8 cellular contexts compared by ENCODE assay signal in the genomic region with DNA sequence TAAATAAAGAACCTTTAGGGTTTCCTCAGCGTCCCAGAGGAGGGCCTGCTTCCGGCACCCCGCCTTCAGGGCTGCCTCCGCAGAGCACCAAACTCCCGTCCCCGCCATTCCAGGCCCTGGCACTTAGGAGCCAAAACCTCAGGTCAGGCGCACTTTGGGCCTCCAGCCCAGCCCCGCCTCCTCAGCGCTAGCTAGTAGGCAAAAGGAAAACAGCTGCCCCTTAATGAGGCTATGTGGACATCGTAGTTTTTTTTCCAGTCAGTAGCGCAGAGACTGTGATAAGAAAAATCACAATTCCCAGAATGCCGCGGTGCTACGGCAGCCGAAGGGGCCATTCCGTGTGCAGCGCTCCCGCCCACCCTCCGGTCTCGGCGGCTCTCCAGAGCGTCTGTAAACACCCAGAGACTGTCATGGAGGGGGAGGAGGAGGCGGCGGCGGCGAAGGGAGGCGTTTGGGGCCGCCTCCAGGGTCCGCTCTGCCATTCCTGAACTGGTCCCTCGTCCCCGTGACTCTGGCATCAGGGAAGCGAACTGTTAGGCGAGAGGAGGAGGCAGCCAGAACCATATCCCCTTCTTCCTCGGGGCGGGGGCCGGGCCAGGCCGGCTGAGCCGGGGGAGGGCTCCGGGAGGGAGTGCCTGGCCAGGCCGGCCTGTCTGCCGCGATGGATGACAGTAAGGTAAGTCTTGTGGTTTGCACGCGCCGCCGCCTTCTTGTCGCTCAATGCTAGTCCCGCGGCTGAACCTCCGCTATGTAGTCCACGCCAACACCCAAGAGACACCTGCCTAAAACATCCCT. TPM values are rescaled to one million over a fixed set of nuclear protein-coding genes. Genes with fewer than 3 reads are reported as not detected.
DNase-seq lines count a peak whose midpoint lies in the region; ATAC-seq, FAIRE-seq and TF ChIP-seq lines count a peak whose summit lies in the region.

A gene with protein sequence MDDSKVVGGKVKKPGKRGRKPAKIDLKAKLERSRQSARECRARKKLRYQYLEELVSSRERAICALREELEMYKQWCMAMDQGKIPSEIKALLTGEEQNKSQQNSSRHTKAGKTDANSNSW (plus strand): TSS at position 365 of the 795 bp plus-strand sequence. CDS start 297 bp downstream, at position 662.

- H3K4me2 ChIP-seq in OCI-LY1 (ENCODE audit: low read length), result peak within 1 kb of the TSS; percentile 63
- peak within 1 kb of the TSS; percentile 93 for H3K4me2 ChIP-seq in endothelial cell of umbilical vein (ENCODE audit: insufficient read depth, low read length)

- POLR2A ChIA-PET in endothelial cell of umbilical vein (lab: Charles Lee), result no interaction called here

- dilution Hi-C loops in endothelial cell of umbilical vein (cut with MboI; ENCODE audit: extremely low pct_ligation_motif_present, low sequenced_read_pairs), result no loop called here

- no peaks in the 10 kb centered on the region for H3K27me3 ChIP-seq in HUES48 (ENCODE audit: control insufficient read depth, insufficient read depth, low read length)
- no peaks in the 10 kb centered on the region for H3K27me3 ChIP-seq in OCI-LY1 (ENCODE audit: insufficient read depth, low read length)
- H3K27me3 ChIP-seq in endothelial cell of umbilical vein (ENCODE audit: control insufficient read depth in 2 of 2, insufficient read depth in 2 of 2, low read length in 2 of 2), result no peaks in the 10 kb centered on the region

- in situ Hi-C loops in Caki2 (cut with HindIII; ENCODE audit: low pct_unique_long_range_greater_than_20kb, low sequenced_read_pairs), result no loop called here

- H3K27ac ChIP-seq in HUES48 (ENCODE audit: low read depth, low read length) (peak within 1 kb of the TSS; percentile 94), OCI-LY1 (ENCODE audit: low read depth, low read length, poor library complexity, severe bottlenecking) (peak within 1 kb of the TSS; percentile 73), endothelial cell of umbilical vein (ENCODE audit: insufficient read depth, low read depth, low read length) (peak within 1 kb of the TSS; percentile 81)

- peaks cover 9% of the 10 kb centered on the region for H3K4me1 ChIP-seq in HUES48 (ENCODE audit: control insufficient read depth, insufficient read depth, low read length)
- H3K4me1 ChIP-seq in OCI-LY1 (ENCODE audit: insufficient read depth, low read length, severe bottlenecking), result peaks cover 24% of the 10 kb centered on the region
- H3K4me1 ChIP-seq in endothelial cell of umbilical vein (ENCODE audit: control insufficient read depth, extremely low read depth, insufficient read depth, low read length), result peaks cover 5% of the 10 kb centered on the region

- FAIRE-seq in endothelial cell of umbilical vein (lab: Jason Lieb, UNC), result peak; percentile 88

- peak within 1 kb of the TSS; percentile 97 for H3K4me3 ChIP-seq in HUES48 (ENCODE audit: low read depth, low read length)
- peak within 1 kb of the TSS; percentile 66 for H3K4me3 ChIP-seq in OCI-LY1 (ENCODE audit: low read depth, low read length, poor library complexity, severe bottlenecking)
- H3K4me3 ChIP-seq in endothelial cell of umbilical vein (replicated peaks in 1 of 3; ENCODE audit: insufficient read depth in 1 of 3, low read depth in 1 of 3, low read length in 3 of 3), result peak within 1 kb of the TSS; percentile 75 to 86 (median 84)

- no peaks in the 10 kb centered on the region for H3K9me3 ChIP-seq in HUES48 (ENCODE audit: control insufficient read depth, insufficient read depth, low read length)
- no peaks in the 10 kb centered on the region for H3K9me3 ChIP-seq in OCI-LY1 (ENCODE audit: low read length)
- H3K9me3 ChIP-seq in endothelial cell of umbilical vein (replicated peaks; ENCODE audit: control insufficient read depth, insufficient read depth, low read length), result no peaks in the 10 kb centered on the region

- H3K9ac ChIP-seq in HUES48 (ENCODE audit: low read depth, low read length) (peak within 1 kb of the TSS; percentile 62), OCI-LY1 (ENCODE audit: low read length) (peak within 1 kb of the TSS; percentile 66), endothelial cell of umbilical vein (replicated peaks; ENCODE audit: extremely low read depth, insufficient read depth, low read length) (peak within 1 kb of the TSS; percentile 84)

- peak; percentile 20 for TF ChIP-seq POLR2A in endothelial cell of umbilical vein (IDR thresholded peaks at IDR 0.05; ENCODE audit: low read depth, low read length)

- no peaks in the 10 kb centered on the region for H4K20me1 ChIP-seq in OCI-LY1 (ENCODE audit: insufficient read depth, low read length)
- no peaks in the 10 kb centered on the region for H4K20me1 ChIP-seq in endothelial cell of umbilical vein (replicated peaks; ENCODE audit: control insufficient read depth, extremely low read depth, insufficient read depth, low read length)

- no peaks in the 10 kb centered on the region for H3K9me2 ChIP-seq in OCI-LY1 (ENCODE audit: low read depth, low read length)

- intact Hi-C loops in endothelial cell of umbilical vein (cut with micrococcal nuclease), result loop anchor here (1.0 kb wide), 2 partner anchors 45 to 49 kb away; a partner anchor contains a TSS

- H3K36me3 ChIP-seq in HUES48 (ENCODE audit: control insufficient read depth, insufficient read depth, low read length) (no peaks in the 10 kb centered on the region), OCI-LY1 (ENCODE audit: insufficient read depth, low read length) (no peaks in the 10 kb centered on the region), endothelial cell of umbilical vein (ENCODE audit: control insufficient read depth in 2 of 2, extremely low read depth in 1 of 2, insufficient read depth in 2 of 2, low read length in 2 of 2) (peaks cover 0 to 2% of the 10 kb centered on the region in 2 experiments)

- H3F3A ChIP-seq in OCI-LY1 (ENCODE audit: insufficient read depth, low read length), result no peaks in the 10 kb centered on the region

- TF ChIP-seq CTCF in OCI-LY1 (IDR thresholded peaks at IDR 0.05; ENCODE audit: low read length) (no peak), endothelial cell of umbilical vein (IDR thresholded peaks at IDR 0.05; ENCODE audit: extremely low read depth in 1 of 2, insufficient read depth in 1 of 2, low read depth in 1 of 2, low read length in 2 of 2) (no peak)

- DNase-seq in Caki2 (ENCODE audit: low read depth) (peak; percentile 99), activated T-cell treated with anti-CD3 and anti-CD28 coated beads for 1 hour (ENCODE audit: low read depth) (peak; percentile 73), endothelial cell of umbilical vein (ENCODE audit: low read depth, low spot score) (peak; percentile 98), midbrain (lab: John Stamatoyannopoulos, UW) (peak; percentile 95)
- DNase-seq in stimulated activated CD8-positive, alpha-beta memory T cell treated with anti-CD3 and anti-CD28 coated beads, Interleukin-2, amount 100 ng/mL, for 1 hour (ENCODE audit: low read depth in 2 of 2), result peak; percentile 57 to 69

- peak; percentile 80 for ATAC-seq in GM21381 (IDR thresholded peaks at IDR 0.05; ENCODE audit: unreplicated experiment)

- H2AFZ ChIP-seq in OCI-LY1 (ENCODE audit: low read length) (peak within 1 kb of the TSS; percentile 73; the same call in 1 of the 2 replicates), endothelial cell of umbilical vein (ENCODE audit: low read depth, low read length) (peak within 1 kb of the TSS; percentile 86)

- CTCF ChIA-PET in endothelial cell of umbilical vein (lab: Charles Lee), result interaction anchor here (0.7 to 1.9 kb wide), 10 partner anchors 10 to 235 kb away, joined by 3 to 7 read pairs (median 4); no protein-coding TSS in a partner anchor

- H3K79me2 ChIP-seq in OCI-LY1 (ENCODE audit: insufficient read depth, low read length), result no peaks in the 10 kb centered on the region
- peaks cover 4% of the 10 kb centered on the region for H3K79me2 ChIP-seq in endothelial cell of umbilical vein (ENCODE audit: control insufficient read depth, insufficient read depth, low read length)

- BruUV-seq in endothelial cell of umbilical vein (replicated peaks; lab: Mats Ljungman, UMichigan), result TSS peak; percentile 97

- H3K9me1 ChIP-seq in endothelial cell of umbilical vein (replicated peaks; ENCODE audit: control insufficient read depth, extremely low read depth, insufficient read depth, low read length), result no peaks in the 10 kb centered on the region

TF ChIP-seq in endothelial cell of umbilical vein, 7 proteins besides CTCF, POLR2A, EP300 and RAD21:
- TF ChIP-seq GATA2 (IDR thresholded peaks at IDR 0.05; ENCODE audit: insufficient read depth, insufficient read length, low read depth, low read length) (peak; percentile 16), EZH2 (IDR thresholded peaks at IDR 0.05; ENCODE audit: borderline replicate concordance, low read depth, low read length, severe bottlenecking) (no peak), MYC (IDR thresholded peaks at IDR 0.05; ENCODE audit: low read depth, low read length) (no peak), JUN (IDR thresholded peaks at IDR 0.05; ENCODE audit: borderline replicate concordance, insufficient read depth, insufficient read length, low read depth) (no peak), POLR2AphosphoS5 (IDR thresholded peaks at IDR 0.05; ENCODE audit: insufficient read depth, low read depth, low read length) (peak; percentile 51), FOS (IDR thresholded peaks at IDR 0.05; ENCODE audit: borderline replicate concordance, insufficient read depth, low read length) (no peak)
- TF ChIP-seq, protein P1, sequence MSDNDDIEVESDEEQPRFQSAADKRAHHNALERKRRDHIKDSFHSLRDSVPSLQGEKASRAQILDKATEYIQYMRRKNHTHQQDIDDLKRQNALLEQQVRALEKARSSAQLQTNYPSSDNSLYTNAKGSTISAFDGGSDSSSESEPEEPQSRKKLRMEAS (IDR thresholded peaks at IDR 0.05; ENCODE audit: insufficient read depth, insufficient read length), result peak; percentile 20

RNA-seq across cellular contexts. Expression of the gene that starts here (rescaled TPM):
- total RNA-seq in Caki2 (2014; rRNA removed; shearing (Covaris generic); ENCODE audit: low replicate concordance), result 9.6 and 16.0 TPM in 2 replicates
- total RNA-seq in endothelial cell of umbilical vein, result 14.5 and 19.4 TPM in 2 replicates
- polyA plus RNA-seq in endothelial cell of umbilical vein, result 8.3 and 10.5 TPM in 2 replicates
- polyA plus RNA-seq in endothelial cell of umbilical vein (2011; cell fraction: cytosol; rRNA removed), result 11.0 and 11.2 TPM in 2 replicates
- 4.3 and 5.8 TPM in 2 replicates for polyA plus RNA-seq in endothelial cell of umbilical vein (2011; cell fraction: nucleus; rRNA removed)
- 15.8 and 19.0 TPM in 2 replicates for polyA plus RNA-seq in endothelial cell of umbilical vein (2012)
- 14.0 and 17.8 TPM in 2 replicates for polyA minus RNA-seq in endothelial cell of umbilical vein
- polyA minus RNA-seq in endothelial cell of umbilical vein (2011; cell fraction: cytosol; rRNA and poly(A)+ RNA removed), result 9.6 TPM
- polyA minus RNA-seq in endothelial cell of umbilical vein (2011; cell fraction: nucleus; rRNA and poly(A)+ RNA removed), result 5.6 and 5.9 TPM in 2 replicates

Comparison
In these comparisons a context has a peak if more than half of its experiments do, and no peak if none do; other contexts are left out.
1. Peak in every context shown above with its lines: DNase-seq, ATAC-seq, H3K4me3 ChIP-seq and H3K27ac ChIP-seq.